12 cellular contexts compared by ENCODE assay signal in genomic region chr10:50291261-50291850, GRCh38. TPM values are rescaled to one million over a fixed set of nuclear protein-coding genes. Genes with fewer than 3 reads are reported as not detected.
DNase-seq lines count a peak whose midpoint lies in the region; ATAC-seq and TF ChIP-seq lines count a peak whose summit lies in the region.
"Had no signal": no experiment of that assay in that cellular context is flagged by ENCODE, and none has a peak within 500 bp of the region (broad histone marks: within the 10 kb centered on the region; RNA-seq: fewer than 3 reads in every experiment).

No MANE protein-coding gene starts in this region.

- DNase-seq in BE2C, result no peak
- DNase-seq in cardiac fibroblast (ENCODE audit: low read depth in 2 of 2), result peak; percentile 41 to 44
- no peak for DNase-seq in right lobe of liver
- no peak for DNase-seq in T-helper 9 cell
- DNase-seq in activated gamma-delta T cell (lab: John Stamatoyannopoulos, UW), result no peak
- no peak for DNase-seq in DMS153 treated with DMSO at 0.1 percent for 48 hours (lab: John Stamatoyannopoulos, UW; ENCODE audit: unreplicated experiment)
- no peak for DNase-seq in occipital lobe (lab: John Stamatoyannopoulos, UW)
- DNase-seq: DMS53, NCI-H524 treated with DMSO at 0.1 percent for 48 hours had no signal

- no peak overlapping the region for H3K27ac ChIP-seq in right lobe of liver
- H3K27ac ChIP-seq: vagina had no signal

- H3K36me3 ChIP-seq in BE2C (no peaks in the 10 kb centered on the region), right lobe of liver (no peaks in the 10 kb centered on the region)
- H3K36me3 ChIP-seq: vagina had no signal

- no peak overlapping the region for H3K4me3 ChIP-seq in BE2C (ENCODE audit: low read depth, low read length)
- H3K4me3 ChIP-seq in cardiac fibroblast (replicated peaks in 1 of 2; ENCODE audit: low read depth in 2 of 2, low read length in 2 of 2), result no peak overlapping the region
- no peak overlapping the region for H3K4me3 ChIP-seq in right lobe of liver
- H3K4me3 ChIP-seq: vagina had no signal

- H3K4me1 ChIP-seq in BE2C (no peaks in the 10 kb centered on the region), right lobe of liver (peaks cover 0 to 15% (median 0%) of the 10 kb centered on the region in 4 donors)
- H3K4me1 ChIP-seq: vagina had no signal

- intact Hi-C loops in right lobe of liver (cut with DNase I), result no loop called here

- no peaks in the 10 kb centered on the region for H3K9me3 ChIP-seq in BE2C
- no peaks in the 10 kb centered on the region for H3K9me3 ChIP-seq in right lobe of liver
- H3K9me3 ChIP-seq: vagina had no signal

- TF ChIP-seq POLR2A in right lobe of liver (IDR thresholded peaks at IDR 0.05), result no peak

- ATAC-seq in HG03354 (IDR thresholded peaks at IDR 0.05; ENCODE audit: poor library complexity, severe bottlenecking, unreplicated experiment) (peak; percentile 57), right lobe of liver (peak in 1 of 4 donors; percentile 43)
- ATAC-seq: activated CD4-positive, CD25-positive, alpha-beta regulatory T cell treated with anti-CD3 and anti-CD28 coated beads, Interleukin-2, amount 50 U/mL, for 24 hours had no signal

- TF ChIP-seq CTCF in BE2C (IDR thresholded peaks at IDR 0.05; ENCODE audit: low read depth, low read length), result peak; percentile 38
- TF ChIP-seq CTCF in cardiac fibroblast (IDR thresholded peaks at IDR 0.05; ENCODE audit: low read depth, low read length), result peak; percentile 58
- peak; percentile 5 to 40 (median 22) for TF ChIP-seq CTCF in right lobe of liver (IDR thresholded peaks at IDR 0.05)

- H3K27me3 ChIP-seq in BE2C (peaks cover 2% of the 10 kb centered on the region; the same call in 1 of the 2 replicates), right lobe of liver (no peaks in the 10 kb centered on the region)
- H3K27me3 ChIP-seq: vagina had no signal

- WGBS in right lobe of liver (ENCODE audit: insufficient coverage, low coverage, low lambda C conversion rate, missing lambda C conversion rate), result 63% methylated on average over 1 of the region's 1 CpG

RNA-seq across cellular contexts. Expression of gene ASAH2, which starts 40.0 kb away (rescaled TPM):
- 0.54 TPM for polyA plus RNA-seq in BE2C (2012; ENCODE audit: insufficient read depth, insufficient read length, low read depth)
- total RNA-seq in right lobe of liver (1 to 10 TPM; 1.0 to 6.4 (median 1.8) TPM), occipital lobe (1.7 TPM)

Comparison
In these comparisons a context has a peak if more than half of its experiments do, and no peak if none do; other contexts are left out.
1. DNase-seq: peak in cardiac fibroblast (2 of 2); none in BE2C (single experiment), right lobe of liver (0 of 3), T-helper 9 cell (single experiment), activated gamma-delta T cell (single experiment), DMS153 treated with DMSO at 0.1 percent for 48 hours (single experiment) and occipital lobe (single experiment).
2. Peak in every context shown above with its lines, with median percentiles within 50 percentile points of each other: CTCF ChIP-seq.